Comparison of ENCODE assay signal across 8 cellular contexts in the genomic region with DNA sequence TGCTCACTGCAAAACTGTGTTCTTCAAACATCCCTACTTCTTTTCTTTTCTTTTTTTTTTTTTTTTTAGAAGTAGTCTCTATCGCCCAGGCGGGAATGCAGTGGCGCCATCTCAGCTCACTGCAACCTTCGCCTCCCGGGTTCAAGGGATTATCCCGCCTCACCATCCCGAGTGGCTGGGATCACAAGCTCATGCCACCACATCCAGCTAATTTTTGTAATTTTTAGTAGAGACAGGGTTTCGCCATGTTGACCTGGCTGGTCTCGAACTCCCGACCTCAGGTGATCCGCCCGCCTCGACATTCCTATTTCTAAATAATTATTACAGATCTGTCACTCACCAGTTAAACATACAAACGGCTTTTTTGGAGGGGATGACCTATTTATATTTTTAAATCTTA. TPM values are rescaled to one million over a fixed set of nuclear protein-coding genes. Genes with fewer than 3 reads are reported as not detected.
A peak's percentile ranks its signal among the peaks of the same experiment; 100 is the strongest.
DNase-seq lines count a peak whose midpoint lies in the region; ATAC-seq and TF ChIP-seq lines count a peak whose summit lies in the region.

No MANE protein-coding gene starts in this region.

- H2AK5ac ChIP-seq in trophoblast cell (ENCODE audit: low read length), result no peak overlapping the region

- H3K4me3 ChIP-seq in Peyer's patch (peak overlapping the region; percentile 65 to 88 (median 78)), esophagus muscularis mucosa (peak overlapping the region; percentile 71 to 94 (median 90)), trophoblast cell (ENCODE audit: low read depth, low read length) (no peak overlapping the region)

- H2BK120ac ChIP-seq in trophoblast cell (ENCODE audit: insufficient read depth, low read length, poor library complexity), result no peak overlapping the region

- WGBS in esophagus muscularis mucosa, result 56% methylated on average over 14 of the region's 14 CpGs
- whole genome bisulfite sequencing in trophoblast cell (ENCODE audit: extremely low coverage, insufficient coverage, insufficient read length), result no CpG with 5 or more reads among the region's 14 CpGs

- no peak overlapping the region for H3K18ac ChIP-seq in trophoblast cell (ENCODE audit: low read length)

- no peak overlapping the region for H3K14ac ChIP-seq in trophoblast cell (ENCODE audit: low read length)

- peak overlapping the region; percentile 95 for H3K4me2 ChIP-seq in trophoblast cell (ENCODE audit: low read length)

- peaks cover 14% of the 10 kb centered on the region for H3K79me2 ChIP-seq in trophoblast cell (ENCODE audit: control insufficient read depth, insufficient read depth, low read length, poor library complexity)

- H3K9me3 ChIP-seq in Peyer's patch (no peaks in the 10 kb centered on the region), esophagus muscularis mucosa (no peaks in the 10 kb centered on the region), trophoblast cell (ENCODE audit: insufficient read depth, low read depth, low read length) (no peaks in the 10 kb centered on the region)

- H2BK5ac ChIP-seq in trophoblast cell (ENCODE audit: low read depth, low read length, poor library complexity), result no peak overlapping the region

- BruUV-seq in Calu3 (replicated peaks; lab: Mats Ljungman, UMichigan), result no TSS peak

- peak overlapping the region; percentile 17 for H3K4ac ChIP-seq in trophoblast cell (ENCODE audit: low read depth, low read length)

- H3K4me1 Mint-ChIP-seq in Calu3 (ENCODE audit: low read depth, unreplicated experiment), result no peaks in the 10 kb centered on the region

- H2AFZ ChIP-seq in trophoblast cell (ENCODE audit: insufficient read depth, low read length, poor library complexity), result no peak overlapping the region

- no peaks in the 10 kb centered on the region for H3K9me3 Mint-ChIP-seq in Calu3 (ENCODE audit: low read depth, unreplicated experiment)

- H4K12ac ChIP-seq in trophoblast cell (ENCODE audit: low read depth, low read length), result no peak overlapping the region

- intact Hi-C loops in Calu3 (cut with micrococcal nuclease; ENCODE audit: unreplicated experiment) (no loop called here), esophagus muscularis mucosa (cut with DNase I) (no loop called here)

- no peak for TF ChIP-seq EP300 in esophagus muscularis mucosa (IDR thresholded peaks at IDR 0.05)

- no peak overlapping the region for H4K91ac ChIP-seq in trophoblast cell (ENCODE audit: low read depth, low read length)

- no peak overlapping the region for H2BK12ac ChIP-seq in trophoblast cell (ENCODE audit: low read length)

- no peaks in the 10 kb centered on the region for H3K27me3 ChIP-seq in Peyer's patch
- no peaks in the 10 kb centered on the region for H3K27me3 ChIP-seq in esophagus muscularis mucosa
- H3K27me3 ChIP-seq in trophoblast cell (ENCODE audit: insufficient read depth, low read length), result no peaks in the 10 kb centered on the region

- H3K36me3 ChIP-seq in Peyer's patch, result peaks cover 0 to 8% (median 0%) of the 10 kb centered on the region in 3 donors
- peaks cover 0 to 40% (median 20%) of the 10 kb centered on the region in 4 donors for H3K36me3 ChIP-seq in esophagus muscularis mucosa
- H3K36me3 ChIP-seq in trophoblast cell (ENCODE audit: control insufficient read depth in 1 of 2, insufficient read depth in 2 of 2, low read length in 2 of 2), result peaks cover 9 to 10% of the 10 kb centered on the region in 2 experiments

- CTCF ChIA-PET in Calu3 (lab: Charles Lee), result no interaction called here

- TF ChIP-seq POLR2A in Peyer's patch (IDR thresholded peaks at IDR 0.05), result no peak
- no peak for TF ChIP-seq POLR2A in esophagus muscularis mucosa (IDR thresholded peaks at IDR 0.05; ENCODE audit: low read depth)
- TF ChIP-seq POLR2A in erythroblast (IDR thresholded peaks at IDR 0.05; ENCODE audit: low read length), result no peak

- H3K79me1 ChIP-seq in trophoblast cell (ENCODE audit: low read length), result peaks cover 20% of the 10 kb centered on the region

- DNase-seq in Calu3, result no peak
- no peak for DNase-seq in Peyer's patch
- no peak for DNase-seq in esophagus muscularis mucosa (ENCODE audit: extremely low spot score)
- no peak for DNase-seq in trophoblast cell
- no peak for DNase-seq in NCI-H2029 (lab: John Stamatoyannopoulos, UW)
- no peak for DNase-seq in ureter (ENCODE audit: low spot score)
- no peak for DNase-seq in erythroblast (lab: John Stamatoyannopoulos, UW)

- ATAC-seq in GM19397 (IDR thresholded peaks at IDR 0.05; ENCODE audit: unreplicated experiment), result no peak

- H3K27me3 Mint-ChIP-seq in Calu3 (ENCODE audit: unreplicated experiment), result no peaks in the 10 kb centered on the region

- H3K27ac ChIP-seq in Peyer's patch, result peak overlapping the region in 2 of 4 donors; percentile 94 to 98
- peak overlapping the region in 2 of 4 donors; percentile 92 to 94 for H3K27ac ChIP-seq in esophagus muscularis mucosa (replicated peaks in 1 of 4)
- no peak overlapping the region for H3K27ac ChIP-seq in trophoblast cell (ENCODE audit: low read depth, low read length)

- TF ChIP-seq CTCF in Calu3 (IDR thresholded peaks at IDR 0.05; ENCODE audit: unreplicated experiment) (no peak), Peyer's patch (IDR thresholded peaks at IDR 0.05) (no peak), esophagus muscularis mucosa (IDR thresholded peaks at IDR 0.05) (no peak)

- peaks cover 4 to 48% (median 23%) of the 10 kb centered on the region in 4 donors for H3K4me1 ChIP-seq in Peyer's patch
- H3K4me1 ChIP-seq in esophagus muscularis mucosa, result peaks cover 39 to 69% (median 57%) of the 10 kb centered on the region in 4 donors
- peaks cover 11 to 20% of the 10 kb centered on the region in 2 experiments for H3K4me1 ChIP-seq in trophoblast cell (ENCODE audit: control insufficient read depth in 1 of 2, insufficient read depth in 2 of 2, low read length in 2 of 2)

- H3K27ac Mint-ChIP-seq in Calu3 (ENCODE audit: unreplicated experiment), result peak overlapping the region; percentile 96

- no peak overlapping the region for H3K9ac ChIP-seq in trophoblast cell (ENCODE audit: low read length)

- no peak overlapping the region for H4K8ac ChIP-seq in trophoblast cell (ENCODE audit: low read depth, low read length)

- no peak overlapping the region for H3K23ac ChIP-seq in trophoblast cell (ENCODE audit: low read length)

- peaks cover 53% of the 10 kb centered on the region for H3K36me3 Mint-ChIP-seq in Calu3 (ENCODE audit: insufficient read depth, unreplicated experiment)

- H3K4me3 Mint-ChIP-seq in Calu3 (ENCODE audit: low read depth, unreplicated experiment), result peak overlapping the region; percentile 89

RNA-seq across cellular contexts. Expression of a gene that starts 1.0 kb away (rescaled TPM):
- total RNA-seq in Calu3 (2022) (120 and 124 TPM in 2 replicates), Peyer's patch (100 to 1,000 TPM in 2 of 4 donors, 10 to 100 TPM in 2; 56.9 to 138 (median 109) TPM), esophagus muscularis mucosa (100 to 1,000 TPM in 3 of 4 donors, 10 to 100 TPM in 1; 84.7 to 204 (median 172) TPM), ureter (151 TPM)
- 628 and 654 TPM in 2 replicates for polyA plus RNA-seq in trophoblast cell (2013)

RNA-seq across cellular contexts. Expression of a gene that starts 11.4 kb away (rescaled TPM):
- total RNA-seq in Calu3 (2022), result not detected in 2 replicates
- total RNA-seq in Peyer's patch, result 1 to 10 TPM in 2 of 4 donors, under 1 TPM in 2; 0.57 to 9.9 (median 1.4) TPM
- 1 to 10 TPM in 3 of 4 donors, under 1 TPM in 1; 0.83 to 5.0 (median 3.2) TPM for total RNA-seq in esophagus muscularis mucosa
- 0.14 and 0.31 TPM in 2 replicates for polyA plus RNA-seq in trophoblast cell (2013)
- 21.6 TPM for total RNA-seq in ureter

RNA-seq across cellular contexts. Expression of a gene that starts 15.6 kb away (rescaled TPM):
- not detected in 2 replicates for total RNA-seq in Calu3 (2022)
- total RNA-seq in Peyer's patch, result not detected
- total RNA-seq in esophagus muscularis mucosa, result under 1 TPM in 1 of 4 donors, not detected in 3; 0.17 TPM
- polyA plus RNA-seq in trophoblast cell (2013), result 0.06 TPM in 1 of 2 replicates, not detected in the other
- 1.9 TPM for total RNA-seq in ureter

RNA-seq across cellular contexts. Expression of a gene that starts 24.4 kb away (rescaled TPM):
- total RNA-seq in Calu3 (2022), result 10.4 and 11.6 TPM in 2 replicates
- 10 to 100 TPM in 1 of 4 donors, 1 to 10 TPM in 3; 7.5 to 16.4 (median 8.8) TPM for total RNA-seq in Peyer's patch
- total RNA-seq in esophagus muscularis mucosa, result 1 to 10 TPM in 1 of 4 donors, under 1 TPM in 3; 0.19 to 1.2 (median 0.65) TPM
- 23.2 and 24.9 TPM in 2 replicates for polyA plus RNA-seq in trophoblast cell (2013)
- total RNA-seq in ureter, result 6.7 TPM

RNA-seq across cellular contexts. Expression of a gene that starts 32.5 kb away (rescaled TPM):
- not detected in 2 replicates for total RNA-seq in Calu3 (2022)
- 1 to 10 TPM in 1 of 4 donors, under 1 TPM in 1, not detected in 2; 0.94 to 1.1 TPM for total RNA-seq in Peyer's patch
- total RNA-seq in esophagus muscularis mucosa, result under 1 TPM in 3 of 4 donors, not detected in 1; 0.17 to 0.99 (median 0.26) TPM
- 0.51 and 0.96 TPM in 2 replicates for polyA plus RNA-seq in trophoblast cell (2013)
- 2.8 TPM for total RNA-seq in ureter
